In the genomic region with DNA sequence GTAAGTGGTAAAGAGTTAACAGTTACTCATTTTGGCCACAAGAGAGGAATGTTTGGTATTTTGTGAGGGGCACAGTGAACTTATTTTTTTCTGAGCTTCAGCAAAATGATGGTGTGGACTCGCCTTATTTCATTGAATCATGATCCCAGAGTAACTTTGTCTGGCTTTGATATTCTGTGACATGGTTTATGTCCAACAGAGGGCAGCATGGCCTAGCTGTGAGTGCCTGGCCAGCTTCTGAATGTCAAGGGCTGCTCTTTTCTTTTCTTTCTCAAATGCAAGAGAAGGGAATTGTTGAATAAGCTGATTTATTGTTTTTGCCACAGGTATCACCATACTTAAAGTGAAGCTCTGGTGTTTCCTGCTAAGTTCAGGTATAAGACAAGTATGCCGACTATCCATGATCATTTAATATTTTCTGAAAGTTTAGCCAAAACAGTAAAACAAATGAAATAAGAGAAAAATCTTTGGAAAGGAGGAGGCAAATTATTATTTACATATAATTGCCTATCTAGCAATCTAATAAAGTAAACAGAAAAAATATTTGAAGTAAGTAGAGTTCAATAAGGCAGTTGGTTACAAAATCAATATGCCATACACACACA, we compare ENCODE assay signal across 8 cellular contexts. TPM values are rescaled to one million over a fixed set of nuclear protein-coding genes. Genes with fewer than 3 reads are reported as not detected.
DNase-seq lines count a peak whose midpoint lies in the region; ATAC-seq and TF ChIP-seq lines count a peak whose summit lies in the region.

No MANE protein-coding gene starts in this region.

- H2AFZ ChIP-seq in hepatocyte, result no peak overlapping the region

- DNase-seq in DMS153 (lab: John Stamatoyannopoulos, UW), result peak; percentile 2
- no peak for DNase-seq in DMS153 treated with DMSO at 0.1 percent for 48 hours (lab: John Stamatoyannopoulos, UW; ENCODE audit: unreplicated experiment)
- peak; percentile 60 for DNase-seq in NAMALWA (ENCODE audit: low spot score)
- peak; percentile 73 for DNase-seq in adipocyte (ENCODE audit: low read depth)
- DNase-seq in hepatocyte (ENCODE audit: low spot score), result peak; percentile 75
- no peak for DNase-seq in type B pancreatic cell (ENCODE audit: extremely low spot score, unreplicated experiment)

- no peaks in the 10 kb centered on the region for H3K9me3 ChIP-seq in adipocyte (ENCODE audit: control insufficient read depth, low read length)
- H3K9me3 ChIP-seq in hepatocyte (ENCODE audit: low read depth), result no peaks in the 10 kb centered on the region

- no peaks in the 10 kb centered on the region for H3K79me2 ChIP-seq in hepatocyte

- ATAC-seq in HG03159 (IDR thresholded peaks at IDR 0.05; ENCODE audit: unreplicated experiment), result no peak
- no peak for ATAC-seq in HG03378 (IDR thresholded peaks at IDR 0.05; ENCODE audit: unreplicated experiment)

- no peak overlapping the region for H3K27ac ChIP-seq in hepatocyte

- H3K9me2 ChIP-seq in hepatocyte (replicated peaks; ENCODE audit: insufficient read depth), result no peaks in the 10 kb centered on the region

- H3K36me3 Mint-ChIP-seq in type B pancreatic cell, result peaks cover 10% of the 10 kb centered on the region

- H3K36me3 ChIP-seq in adipocyte (ENCODE audit: control insufficient read depth, insufficient read depth, low read length, severe bottlenecking) (peaks cover 15% of the 10 kb centered on the region), hepatocyte (replicated peaks; ENCODE audit: insufficient read depth, low read depth) (no peaks in the 10 kb centered on the region)

- H3K27ac Mint-ChIP-seq in type B pancreatic cell, result no peak overlapping the region

- H3K4me3 ChIP-seq in adipocyte (ENCODE audit: low read length) (no peak overlapping the region), hepatocyte (no peak overlapping the region)

- WGBS in hepatocyte (ENCODE audit: low lambda C conversion rate, missing lambda C conversion rate), result 84% methylated on average over 2 of the region's 2 CpGs

- H3K4me1 Mint-ChIP-seq in type B pancreatic cell (ENCODE audit: unreplicated experiment), result no peaks in the 10 kb centered on the region

- H3K4me2 ChIP-seq in hepatocyte, result no peak overlapping the region

- H4K20me1 ChIP-seq in hepatocyte (ENCODE audit: insufficient read depth, poor library complexity, severe bottlenecking), result no peaks in the 10 kb centered on the region

- H3K27me3 Mint-ChIP-seq in type B pancreatic cell, result no peaks in the 10 kb centered on the region

- TF ChIP-seq CTCF in hepatocyte (IDR thresholded peaks at IDR 0.05; ENCODE audit: poor library complexity) (peak; percentile 77), type B pancreatic cell (conservative IDR thresholded peaks at IDR 0.05) (peak; percentile 80)

- no peaks in the 10 kb centered on the region for H3K27me3 ChIP-seq in adipocyte (replicated peaks; ENCODE audit: control insufficient read depth, insufficient read depth, low read length)
- no peaks in the 10 kb centered on the region for H3K27me3 ChIP-seq in hepatocyte

- no peak overlapping the region for H3K9ac ChIP-seq in adipocyte (ENCODE audit: low read length)

- H3K9me3 Mint-ChIP-seq in type B pancreatic cell, result no peaks in the 10 kb centered on the region

- H3K4me1 ChIP-seq in adipocyte (ENCODE audit: control insufficient read depth, insufficient read depth, low read length) (peaks cover 3% of the 10 kb centered on the region), hepatocyte (ENCODE audit: insufficient read depth) (no peaks in the 10 kb centered on the region)

- H3K4me3 Mint-ChIP-seq in type B pancreatic cell, result no peak overlapping the region

RNA-seq across cellular contexts. Expression of gene MRPL22, which starts 31.7 kb away (rescaled TPM):
- total RNA-seq in hepatocyte, result 28.7 and 34.4 TPM in 2 replicates
- polyA plus RNA-seq in hepatocyte, result 96.7 and 111 TPM in 2 replicates
- 41.1 and 54.9 TPM in 2 replicates for total RNA-seq in type B pancreatic cell (ENCODE audit: low replicate concordance)

RNA-seq across cellular contexts. Expression of gene GEMIN5, which starts 34.6 kb away (rescaled TPM):
- total RNA-seq in hepatocyte (12.1 and 16.5 TPM in 2 replicates), type B pancreatic cell (ENCODE audit: low replicate concordance) (13.8 and 22.5 TPM in 2 replicates)
- 6.2 and 7.3 TPM in 2 replicates for polyA plus RNA-seq in hepatocyte

RNA-seq across cellular contexts. Expression of gene KIF4B, which starts 41.0 kb away (rescaled TPM):
- total RNA-seq in hepatocyte (0.10 TPM in 1 of 2 replicates, not detected in the other), type B pancreatic cell (ENCODE audit: low replicate concordance) (0.14 and 0.17 TPM in 2 replicates)
- 0.05 TPM in 1 of 2 replicates, not detected in the other for polyA plus RNA-seq in hepatocyte

Comparison
In these comparisons a context has a peak if more than half of its experiments do, and no peak if none do; other contexts are left out.
1. DNase-seq: peak in DMS153 (single experiment), NAMALWA (single experiment), adipocyte (single experiment) and hepatocyte (single experiment); none in DMS153 treated with DMSO at 0.1 percent for 48 hours (single experiment) and type B pancreatic cell (single experiment).